ENCODE assay signal across 26 cellular contexts in the genomic region with DNA sequence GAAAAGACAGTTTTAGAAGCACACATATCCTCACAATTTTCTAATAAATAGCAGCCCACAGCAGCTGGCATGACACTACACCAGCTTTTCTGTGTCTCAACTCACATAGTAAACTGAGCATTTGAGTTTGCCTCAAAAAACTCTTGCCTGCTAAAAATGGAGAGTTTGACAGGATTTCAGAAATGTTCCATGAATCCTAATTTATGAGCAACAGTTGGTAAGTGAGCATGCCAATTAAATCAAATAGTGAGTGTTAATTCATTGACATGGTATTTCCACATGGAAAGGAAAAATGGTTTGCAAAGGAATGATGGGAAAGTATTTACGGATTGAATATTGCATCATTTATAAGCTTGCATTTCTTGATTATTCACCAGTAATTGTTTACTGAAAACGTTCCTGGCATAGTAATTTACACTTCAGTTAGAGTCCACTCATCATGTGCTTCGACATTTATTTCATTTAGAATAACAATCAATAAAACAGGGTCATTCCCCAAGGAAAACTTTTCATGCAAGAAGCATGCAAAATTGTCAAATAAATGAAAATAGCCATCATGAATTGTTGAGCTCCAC.
DNase-seq lines count a peak whose midpoint lies in the region; ATAC-seq and TF ChIP-seq lines count a peak whose summit lies in the region.
"Had no signal": no experiment of that assay in that cellular context is flagged by ENCODE, and none has a peak within 500 bp of the region (broad histone marks: within the 10 kb centered on the region; RNA-seq: fewer than 3 reads in every experiment).

No MANE protein-coding gene starts in this region.

- 77 to 89% methylated on average over 3 of the region's 3 CpGs for WGBS in endodermal cell (ENCODE audit: insufficient coverage in 1 of 2, insufficient read length in 1 of 2), 2 experiments

- no peaks in the 10 kb centered on the region for H4K20me1 ChIP-seq in GM23338 (replicated peaks; ENCODE audit: insufficient read depth)
- no peaks in the 10 kb centered on the region for H4K20me1 ChIP-seq in neural progenitor cell (ENCODE audit: low read depth)

- H3K9me2 ChIP-seq in GM23338 (ENCODE audit: insufficient read depth): no peaks in the 10 kb centered on the region

- H3K27me3 ChIP-seq in GM23338 (ENCODE audit: insufficient read depth) (no peaks in the 10 kb centered on the region), endodermal cell (ENCODE audit: control insufficient read depth, insufficient read depth, low read length, poor library complexity, severe bottlenecking) (no peaks in the 10 kb centered on the region), neural progenitor cell (no peaks in the 10 kb centered on the region)
- H3K27me3 ChIP-seq: suprapubic skin had no signal

- H3K4me1 Mint-ChIP-seq in GM23338: peaks cover 19% of the 10 kb centered on the region
- H3K4me1 Mint-ChIP-seq in endodermal cell: no peaks in the 10 kb centered on the region
- H3K4me1 Mint-ChIP-seq in neural progenitor cell: peaks cover 9% of the 10 kb centered on the region
- H3K4me1 Mint-ChIP-seq in MCF 10A (ENCODE audit: insufficient read depth, unreplicated experiment): peaks cover 4% of the 10 kb centered on the region
- H3K4me1 Mint-ChIP-seq: activated naive CD4-positive, alpha-beta T cell treated with anti-CD3 and anti-CD28 coated beads, Interleukin-2, amount 50 U/mL, for 24 hours; CD4-positive, alpha-beta memory T cell; stimulated activated naive B cell treated with anti-CD40 and anti-IgM and Interleukin-4, amounts not matched to agents 10 μg/mL and 1 μg/mL and 100 μg/mL, for 72 hours had no signal

- no peak overlapping the region for H2AFZ ChIP-seq in GM23338
- H2AFZ ChIP-seq in neural progenitor cell (replicated peaks): no peak overlapping the region

- H3K79me2 ChIP-seq in GM23338 (replicated peaks; ENCODE audit: insufficient read depth) (no peaks in the 10 kb centered on the region), neural progenitor cell (ENCODE audit: low read depth) (no peaks in the 10 kb centered on the region)

- H3K9ac ChIP-seq in endodermal cell (ENCODE audit: extremely low read depth, low read length, poor library complexity, severe bottlenecking) (no peak overlapping the region), neural progenitor cell (no peak overlapping the region)

- H3F3A ChIP-seq in GM23338 (replicated peaks; ENCODE audit: low read depth) (no peaks in the 10 kb centered on the region), neural progenitor cell (ENCODE audit: low read depth) (peaks cover 9% of the 10 kb centered on the region)

- ATAC-seq in GM23338 (no peak), GM21786 (IDR thresholded peaks at IDR 0.05; ENCODE audit: unreplicated experiment) (no peak)
- ATAC-seq: lower lobe of right lung; mucosa of descending colon; sciatic nerve; stimulated activated naive B cell treated with anti-CD40 and anti-IgM and Interleukin-4, amounts not matched to agents 10 μg/mL and 1 μg/mL and 100 μg/mL, for 72 hours had no signal

- intact Hi-C loops in MCF 10A (cut with micrococcal nuclease): no loop called here

- peaks cover 3% of the 10 kb centered on the region; the same call in 1 of the 3 replicates for H3K36me3 Mint-ChIP-seq in GM23338 (ENCODE audit: low read depth)
- H3K36me3 Mint-ChIP-seq in endodermal cell (ENCODE audit: low read depth): no peaks in the 10 kb centered on the region
- no peaks in the 10 kb centered on the region for H3K36me3 Mint-ChIP-seq in neural progenitor cell
- no peaks in the 10 kb centered on the region for H3K36me3 Mint-ChIP-seq in MCF 10A (ENCODE audit: insufficient read depth, unreplicated experiment)
- H3K36me3 Mint-ChIP-seq: activated naive CD4-positive, alpha-beta T cell treated with anti-CD3 and anti-CD28 coated beads, Interleukin-2, amount 50 U/mL, for 24 hours; CD4-positive, alpha-beta memory T cell; stimulated activated naive B cell treated with anti-CD40 and anti-IgM and Interleukin-4, amounts not matched to agents 10 μg/mL and 1 μg/mL and 100 μg/mL, for 72 hours had no signal

- BruUV-seq in MCF 10A (replicated peaks; lab: Mats Ljungman, UMichigan): no TSS peak

- H3K27ac Mint-ChIP-seq in GM23338 (0 out of 2 replicates have a peak overlapping the region, but pooled peaks have one; percentile 36), endodermal cell (no peak overlapping the region), neural progenitor cell (no peak overlapping the region), MCF 10A (ENCODE audit: low read depth, unreplicated experiment) (no peak overlapping the region)
- H3K27ac Mint-ChIP-seq: activated naive CD4-positive, alpha-beta T cell treated with anti-CD3 and anti-CD28 coated beads, Interleukin-2, amount 50 U/mL, for 24 hours; CD4-positive, alpha-beta memory T cell; stimulated activated naive B cell treated with anti-CD40 and anti-IgM and Interleukin-4, amounts not matched to agents 10 μg/mL and 1 μg/mL and 100 μg/mL, for 72 hours had no signal

- H3K9me3 Mint-ChIP-seq in GM23338: no peaks in the 10 kb centered on the region; the same call in 2 of the 3 replicates
- peaks cover under 1% of the 10 kb centered on the region for H3K9me3 Mint-ChIP-seq in endodermal cell
- H3K9me3 Mint-ChIP-seq in neural progenitor cell: peaks cover 2% of the 10 kb centered on the region
- no peaks in the 10 kb centered on the region for H3K9me3 Mint-ChIP-seq in MCF 10A (ENCODE audit: unreplicated experiment)
- H3K9me3 Mint-ChIP-seq: activated naive CD4-positive, alpha-beta T cell treated with anti-CD3 and anti-CD28 coated beads, Interleukin-2, amount 50 U/mL, for 24 hours; stimulated activated naive B cell treated with anti-CD40 and anti-IgM and Interleukin-4, amounts not matched to agents 10 μg/mL and 1 μg/mL and 100 μg/mL, for 72 hours had no signal

- H3K36me3 ChIP-seq in GM23338 (ENCODE audit: insufficient read depth): no peaks in the 10 kb centered on the region
- H3K36me3 ChIP-seq in endodermal cell (ENCODE audit: control insufficient read depth, insufficient read depth, low read length): no peaks in the 10 kb centered on the region
- H3K36me3 ChIP-seq in neural progenitor cell: no peaks in the 10 kb centered on the region
- H3K36me3 ChIP-seq: lower lobe of right lung, suprapubic skin, WERI-Rb-1 had no signal

- H3K27me3 Mint-ChIP-seq in GM23338 (ENCODE audit: insufficient read depth, low read depth, poor library complexity): no peaks in the 10 kb centered on the region
- no peaks in the 10 kb centered on the region for H3K27me3 Mint-ChIP-seq in endodermal cell (ENCODE audit: insufficient read depth)
- no peaks in the 10 kb centered on the region for H3K27me3 Mint-ChIP-seq in neural progenitor cell (ENCODE audit: insufficient read depth, low read depth)
- no peaks in the 10 kb centered on the region for H3K27me3 Mint-ChIP-seq in MCF 10A (ENCODE audit: insufficient read depth, unreplicated experiment)
- H3K27me3 Mint-ChIP-seq: stimulated activated naive B cell treated with anti-CD40 and anti-IgM and Interleukin-4, amounts not matched to agents 10 μg/mL and 1 μg/mL and 100 μg/mL, for 72 hours had no signal

- peak; percentile 18 for DNase-seq in AG20443 (ENCODE audit: low spot score)
- no peak for DNase-seq in GM23338 (ENCODE audit: low spot score)
- DNase-seq in endodermal cell: no peak
- no peak for DNase-seq in neural progenitor cell (ENCODE audit: low spot score)
- DNase-seq in medulla oblongata (ENCODE audit: extremely low spot score): no peak
- DNase-seq in MCF 10A (ENCODE audit: unreplicated experiment): no peak
- no peak for DNase-seq in middle frontal gyrus (ENCODE audit: extremely low spot score, low spot score)
- DNase-seq: amygdala; CD4-positive, alpha-beta memory T cell; kidney glomerular epithelial cell; lower lobe of right lung; MM.1S; mucosa of descending colon; NCI-H2029 treated with DMSO at 0.1 percent for 48 hours; NCI-H2227 treated with DMSO at 0.1 percent for 48 hours; NCI-H748 treated with DMSO at 0.1 percent for 48 hours; nephron progenitor cell; SIG-M5; stimulated activated naive B cell treated with anti-CD40 and anti-IgM and Interleukin-4, amounts not matched to agents 10 μg/mL and 1 μg/mL and 100 μg/mL, for 72 hours; SW 1271; T1000; WERI-Rb-1 had no signal

- no peak overlapping the region for H3K27ac ChIP-seq in GM23338 (ENCODE audit: low read depth)
- H3K27ac ChIP-seq in endodermal cell (ENCODE audit: low read depth, low read length): peak overlapping the region; percentile 67
- peak overlapping the region; percentile 82 for H3K27ac ChIP-seq in neural progenitor cell
- H3K27ac ChIP-seq: lower lobe of right lung, suprapubic skin, WERI-Rb-1 had no signal

- peaks cover 24% of the 10 kb centered on the region for H3K4me1 ChIP-seq in GM23338 (ENCODE audit: insufficient read depth)
- no peaks in the 10 kb centered on the region for H3K4me1 ChIP-seq in endodermal cell (ENCODE audit: control insufficient read depth, insufficient read depth, low read length)
- peaks cover 21% of the 10 kb centered on the region for H3K4me1 ChIP-seq in neural progenitor cell
- H3K4me1 ChIP-seq: lower lobe of right lung, suprapubic skin had no signal

- H3K4me2 ChIP-seq in GM23338: peak overlapping the region; percentile 58
- peak overlapping the region; percentile 47 for H3K4me2 ChIP-seq in neural progenitor cell

- TF ChIP-seq CTCF in GM23338 (conservative IDR thresholded peaks at IDR 0.05; ENCODE audit: low read depth in 2 of 2) (no peak), endodermal cell (conservative IDR thresholded peaks at IDR 0.05) (no peak), neural progenitor cell (IDR thresholded peaks at IDR 0.05) (no peak), MCF 10A (IDR thresholded peaks at IDR 0.05; ENCODE audit: unreplicated experiment) (no peak)

- H3K9me3 ChIP-seq in endodermal cell (ENCODE audit: control insufficient read depth, low read length): no peaks in the 10 kb centered on the region
- H3K9me3 ChIP-seq in neural progenitor cell (ENCODE audit: low read depth): no peaks in the 10 kb centered on the region
- H3K9me3 ChIP-seq: lower lobe of right lung, mucosa of descending colon, suprapubic skin had no signal

- H3K4me3 Mint-ChIP-seq in GM23338: no peak overlapping the region
- no peak overlapping the region for H3K4me3 Mint-ChIP-seq in endodermal cell
- H3K4me3 Mint-ChIP-seq in neural progenitor cell: no peak overlapping the region
- H3K4me3 Mint-ChIP-seq in MCF 10A (ENCODE audit: unreplicated experiment): no peak overlapping the region
- H3K4me3 Mint-ChIP-seq: activated naive CD4-positive, alpha-beta T cell treated with anti-CD3 and anti-CD28 coated beads, Interleukin-2, amount 50 U/mL, for 24 hours; CD4-positive, alpha-beta memory T cell; nephron progenitor cell; stimulated activated naive B cell treated with anti-CD40 and anti-IgM and Interleukin-4, amounts not matched to agents 10 μg/mL and 1 μg/mL and 100 μg/mL, for 72 hours had no signal

- POLR2A ChIA-PET in MCF 10A (lab: Yijun Ruan, JAX): no interaction called here

- CTCF ChIA-PET in MCF 10A (lab: Yijun Ruan, JAX): interaction anchor here (1.0 kb wide), 1 partner anchor 11 kb away, joined by 3 read pairs; no protein-coding TSS in a partner anchor

- H3K4me3 ChIP-seq in GM23338: peak overlapping the region; percentile 41; the same call in 1 of the 2 replicates
- H3K4me3 ChIP-seq in endodermal cell (ENCODE audit: low read length): no peak overlapping the region
- H3K4me3 ChIP-seq in neural progenitor cell: peak overlapping the region; percentile 38
- H3K4me3 ChIP-seq: lower lobe of right lung, mucosa of descending colon, suprapubic skin had no signal

TF ChIP-seq in GM23338, 12 proteins besides CTCF, POLR2A, EP300 and RAD21 (continues in another document):
- no peak for TF ChIP-seq STAT1 (IDR thresholded peaks at IDR 0.05; ENCODE audit: unreplicated experiment)
